ENCODE assay signal across 14 cellular contexts in the genomic region with DNA sequence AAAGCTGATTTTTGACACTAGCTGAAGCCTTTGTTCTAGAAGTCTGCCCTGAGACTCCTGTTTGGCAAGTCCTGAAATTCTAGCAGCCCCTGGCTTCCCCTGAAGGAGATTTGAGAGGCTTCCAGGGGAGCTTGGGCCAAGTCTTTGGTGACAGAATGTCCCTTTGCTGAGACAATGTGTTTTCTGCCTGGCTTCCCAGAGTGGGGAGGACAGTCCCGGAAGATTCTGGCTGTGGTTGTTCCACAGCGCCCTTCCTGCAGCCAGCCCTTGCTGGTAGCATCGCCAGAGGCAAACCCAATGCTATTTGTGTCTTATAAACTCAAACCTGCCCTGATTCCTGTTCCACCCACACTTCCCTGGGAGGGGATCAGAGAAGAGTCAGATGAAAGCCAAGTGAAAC. TPM values are rescaled to one million over a fixed set of nuclear protein-coding genes. Genes with fewer than 3 reads are reported as not detected.
"Had no signal": no experiment of that assay in that cellular context is flagged by ENCODE, and none has a peak within 500 bp of the region (broad histone marks: within the 10 kb centered on the region; RNA-seq: fewer than 3 reads in every experiment).

No MANE protein-coding gene starts in this region.

- H2AFZ ChIP-seq: hepatocyte had no signal

- H3K4me1 Mint-ChIP-seq: activated B cell treated with CpG ODN at 0.5 μM for 24 hours; activated naive CD8-positive, alpha-beta T cell treated with anti-CD3 and anti-CD28 coated beads for 36 hours had no signal

- H3K27ac Mint-ChIP-seq: activated B cell treated with CpG ODN at 0.5 μM for 24 hours; activated naive CD8-positive, alpha-beta T cell treated with anti-CD3 and anti-CD28 coated beads for 36 hours; activated T-cell treated with anti-CD3 and anti-CD28 coated beads, Interleukin-2, amount 50 U/mL, for 72 hours; nephron progenitor cell; T-helper 2 cell treated with Interferon-gamma antibody and Interleukin-4, amounts not matched to agents 5 μg/mL and 100 μg/mL, for 36 hours had no signal

- H3K4me3 ChIP-seq: hepatocyte, tibial nerve had no signal

- H3K4me2 ChIP-seq: hepatocyte had no signal

- H3K79me2 ChIP-seq: hepatocyte had no signal

- H3K4me1 ChIP-seq: tibial nerve had no signal

- H3K4me3 Mint-ChIP-seq: activated B cell treated with CpG ODN at 0.5 μM for 24 hours; activated naive CD8-positive, alpha-beta T cell treated with anti-CD3 and anti-CD28 coated beads for 36 hours; activated T-cell treated with anti-CD3 and anti-CD28 coated beads, Interleukin-2, amount 50 U/mL, for 72 hours; nephron progenitor cell; T-helper 2 cell treated with Interferon-gamma antibody and Interleukin-4, amounts not matched to agents 5 μg/mL and 100 μg/mL, for 36 hours had no signal

- H3K9me3 Mint-ChIP-seq: activated B cell treated with CpG ODN at 0.5 μM for 24 hours; activated naive CD8-positive, alpha-beta T cell treated with anti-CD3 and anti-CD28 coated beads for 36 hours; activated T-cell treated with anti-CD3 and anti-CD28 coated beads, Interleukin-2, amount 50 U/mL, for 72 hours; nephron progenitor cell; T-helper 2 cell treated with Interferon-gamma antibody and Interleukin-4, amounts not matched to agents 5 μg/mL and 100 μg/mL, for 36 hours had no signal

- DNase-seq: activated B cell treated with CpG ODN at 0.5 μM for 24 hours; activated CD4-positive, alpha-beta T cell treated with anti-CD3 and anti-CD28 coated beads for 48 hours; activated CD8-positive, alpha-beta memory T cell treated with anti-CD3 and anti-CD28 coated beads, Interleukin-2, amount 50 U/mL, for 48 hours; activated naive CD8-positive, alpha-beta T cell treated with anti-CD3 and anti-CD28 coated beads for 36 hours; activated T-cell treated with anti-CD3 and anti-CD28 coated beads, Interleukin-2, amount 50 U/mL, for 72 hours; kidney; left ventricle myocardium superior; nephron progenitor cell; stimulated activated CD4-positive, alpha-beta T cell treated with anti-CD3 and anti-CD28 coated beads, Interleukin-1b, Interleukin-23, amount 100 ng/mL, for 48 hours had no signal

- H3K36me3 ChIP-seq: tibial nerve had no signal

- ATAC-seq: activated T-cell treated with anti-CD3 and anti-CD28 coated beads, Interleukin-2, amount 50 U/mL, for 72 hours; esophagus mucosa; left ventricle myocardium superior had no signal

- H3K36me3 Mint-ChIP-seq: activated naive CD8-positive, alpha-beta T cell treated with anti-CD3 and anti-CD28 coated beads for 36 hours had no signal

- H3K27ac ChIP-seq: hepatocyte, tibial nerve had no signal

RNA-seq across cellular contexts. Expression of gene RPH3A, which starts 58.8 kb away (rescaled TPM):
- total RNA-seq: activated B cell treated with CpG ODN at 0.5 μM for 24 hours; activated naive CD8-positive, alpha-beta T cell treated with anti-CD3 and anti-CD28 coated beads for 36 hours; activated T-cell treated with anti-CD3 and anti-CD28 coated beads, Interleukin-2, amount 50 U/mL, for 72 hours; esophagus mucosa; hepatocyte; left ventricle myocardium superior; osteocyte; tibial nerve had no signal
- polyA plus RNA-seq: hepatocyte had no signal
